35 cellular contexts compared by ENCODE assay signal in the genomic region with DNA sequence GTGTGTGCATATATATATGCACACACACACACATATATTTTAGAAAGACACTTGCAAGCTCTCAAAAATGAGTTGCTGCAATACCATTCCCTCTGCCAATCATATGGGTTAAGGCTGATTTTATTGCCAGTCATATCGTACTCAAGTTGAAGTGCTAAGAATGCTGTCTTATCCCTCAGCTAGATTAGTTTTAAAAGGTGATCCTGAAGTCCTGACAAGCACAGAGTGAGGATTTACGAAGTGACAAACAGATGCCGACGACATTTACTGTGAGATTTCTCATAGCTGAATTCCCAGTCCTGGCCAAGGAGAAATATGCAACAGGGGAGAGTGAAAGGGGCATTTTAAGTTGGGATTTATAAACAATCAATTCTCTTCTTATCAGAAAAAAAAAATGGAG.
"Had no signal": no experiment of that assay in that cellular context is flagged by ENCODE, and none has a peak within 500 bp of the region (broad histone marks: within the 10 kb centered on the region; RNA-seq: fewer than 3 reads in every experiment).

No MANE protein-coding gene starts in this region.

- DNase-seq: Karpas-422, Kasumi-1, KG1, MG63, MM.1S, MV-4-11, NCI-H1048, NCI-H1092, NCI-H1092 treated with DMSO at 0.1 percent for 48 hours, NCI-H1105, NCI-H1105 treated with DMSO at 0.1 percent for 48 hours, NCI-H1417, NCI-H1417 treated with DMSO at 0.1 percent for 48 hours, NCI-H1436, NCI-H1436 treated with DMSO at 0.1 percent for 48 hours, NCI-H146, NCI-H1694, NCI-H1694 treated with DMSO at 0.1 percent for 48 hours, NCI-H187, NCI-H187 treated with DMSO at 0.1 percent for 48 hours, NCI-H1930, NCI-H2029, NCI-H2029 treated with DMSO at 0.1 percent for 48 hours, NCI-H2081, NCI-H2081 treated with DMSO at 0.1 percent for 48 hours, NCI-H2107, NCI-H2171, NCI-H2171 treated with DMSO at 0.1 percent for 48 hours, NCI-H2227 treated with DMSO at 0.1 percent for 48 hours, NCI-H226, NCI-H345, NCI-H446, NCI-H446 treated with DMSO at 0.1 percent for 48 hours, NCI-H510A had no signal

- H3K9ac ChIP-seq: KMS-11 had no signal

- H3K4me3 ChIP-seq: MG63 had no signal

- H3K27me3 ChIP-seq: MG63 had no signal

- H3K27ac ChIP-seq: KMS-11 had no signal

- H3K36me3 ChIP-seq: MG63 had no signal

- H3K9me3 ChIP-seq: MG63 had no signal

- H3K4me2 ChIP-seq: KMS-11 had no signal
